ENCODE assay signal across 34 cellular contexts in the genomic region with DNA sequence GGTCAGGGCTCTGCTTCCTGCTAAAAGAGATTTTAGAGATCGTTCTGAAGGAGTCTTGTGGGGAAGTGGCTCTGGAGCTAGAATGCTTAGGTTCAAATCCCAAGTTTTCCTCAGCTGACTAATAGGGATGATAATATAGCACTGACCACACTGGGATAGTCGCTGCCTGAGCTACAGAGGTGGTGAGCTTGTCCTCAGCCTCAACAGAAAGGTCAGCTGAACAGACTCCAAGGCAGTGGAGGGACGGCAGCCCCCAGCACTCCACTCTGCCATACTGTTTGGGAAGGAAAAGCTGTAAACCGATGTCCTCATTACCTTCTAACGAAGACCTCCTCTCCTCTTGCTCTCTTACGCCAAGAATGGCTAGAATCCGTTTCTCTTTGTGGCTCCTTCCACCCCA.
"Had no signal": no experiment of that assay in that cellular context is flagged by ENCODE, and none has a peak within 500 bp of the region (broad histone marks: within the 10 kb centered on the region; RNA-seq: fewer than 3 reads in every experiment).

No MANE protein-coding gene starts in this region.

- H3K4me1 ChIP-seq: right lobe of liver had no signal

- H3K4me3 Mint-ChIP-seq: activated CD4-positive, alpha-beta T cell treated with anti-CD3 and anti-CD28 coated beads for 36 hours; activated CD8-positive, alpha-beta memory T cell treated with anti-CD3 and anti-CD28 coated beads, Interleukin-2, amount 10 ng/mL, durations not matched to agents 7 days and 5 days; activated CD8-positive, alpha-beta T cell treated with anti-CD3 and anti-CD28 coated beads, Interleukin-2, amount 10 ng/mL, durations not matched to agents 7 days and 5 days; nephron; stimulated activated naive B cell treated with anti-CD40 and anti-IgM and Interleukin-4, amounts not matched to agents 10 μg/mL and 1 μg/mL and 100 μg/mL, for 72 hours; T-helper 2 cell treated with Interferon-gamma antibody and Interleukin-4, amounts not matched to agents 5 μg/mL and 100 μg/mL, for 36 hours had no signal

- FAIRE-seq: colon, endometrium, islet of Langerhans had no signal

- DNase-seq: activated CD4-positive, alpha-beta T cell treated with anti-CD3 and anti-CD28 coated beads for 36 hours; activated CD4-positive, CD25-positive, alpha-beta regulatory T cell; activated CD8-positive, alpha-beta memory T cell treated with anti-CD3 and anti-CD28 coated beads, Interleukin-2, amount 10 ng/mL, durations not matched to agents 7 days and 5 days; activated CD8-positive, alpha-beta T cell treated with anti-CD3 and anti-CD28 coated beads, Interleukin-2, amount 10 ng/mL, durations not matched to agents 7 days and 5 days; activated naive CD4-positive, alpha-beta T cell; activated T-cell treated with anti-CD3 and anti-CD28 coated beads, Interleukin-2, amount 50 U/mL, for 48 hours; aorta; body of pancreas; effector CD8-positive, alpha-beta T cell; esophagus squamous epithelium; foreskin melanocyte; heart right ventricle; left lung; lower lobe of right lung; mesenchymal stem cell; mucosa of descending colon; ovary; right lobe of liver; stimulated activated CD4-positive, alpha-beta T cell treated with anti-CD3 and anti-CD28 coated beads, Interleukin-15, amount 100 ng/mL, for 24 hours; stimulated activated CD4-positive, alpha-beta T cell treated with anti-CD3 and anti-CD28 coated beads, Interleukin-2, amount 100 ng/mL, for 24 hours; stimulated activated naive B cell treated with anti-CD40 and anti-IgM and Interleukin-4, amounts not matched to agents 10 μg/mL and 1 μg/mL and 100 μg/mL, for 72 hours; stomach; thyroid gland; upper lobe of right lung had no signal

- H3K36me3 ChIP-seq: esophagus squamous epithelium, left lung, lower lobe of right lung, ovary, right lobe of liver, stomach, thyroid gland, upper lobe of right lung had no signal

- H3K27ac ChIP-seq: body of pancreas, epithelial cell of prostate, esophagus squamous epithelium, heart right ventricle, left lung, lower lobe of right lung, ovary, right lobe of liver, skin epidermis, stomach, thyroid gland, upper lobe of right lung had no signal

- H3K9me3 Mint-ChIP-seq: activated naive CD4-positive, alpha-beta T cell treated with anti-CD3 and anti-CD28 coated beads, Interleukin-2, amount 50 U/mL, for 72 hours; activated T-helper 2 cell treated with anti-CD3 and anti-CD28 coated beads, Interferon-gamma antibody, Interleukin-2, Interleukin-4, amounts not matched to agents 10 μg/mL and 5 μg/mL and 100 μg/mL, durations not matched to agents 14 hours and 24 hours and 36 hours; nephron; stimulated activated naive B cell treated with anti-CD40 and anti-IgM and Interleukin-4, amounts not matched to agents 10 μg/mL and 1 μg/mL and 100 μg/mL, for 72 hours; T-helper 2 cell treated with Interferon-gamma antibody and Interleukin-4, amounts not matched to agents 5 μg/mL and 100 μg/mL, for 36 hours had no signal

- H3K9me3 ChIP-seq: body of pancreas, esophagus squamous epithelium, heart right ventricle, left lung, lower lobe of right lung, mucosa of descending colon, ovary, right lobe of liver, stomach, thyroid gland, upper lobe of right lung had no signal

- H3K4me1 Mint-ChIP-seq: activated CD8-positive, alpha-beta memory T cell treated with anti-CD3 and anti-CD28 coated beads, Interleukin-2, amount 10 ng/mL, durations not matched to agents 7 days and 5 days had no signal

- H3K27me3 ChIP-seq: body of pancreas, esophagus squamous epithelium, heart right ventricle, left lung, ovary, right lobe of liver, stomach, thyroid gland, upper lobe of right lung had no signal

- H3K4me3 ChIP-seq: body of pancreas, esophagus squamous epithelium, heart right ventricle, left lung, lower lobe of right lung, mucosa of descending colon, ovary, right lobe of liver, skin epidermis, stomach, thyroid gland, upper lobe of right lung had no signal

- H3K27me3 Mint-ChIP-seq: activated CD4-positive, alpha-beta T cell treated with anti-CD3 and anti-CD28 coated beads for 36 hours; activated CD8-positive, alpha-beta memory T cell treated with anti-CD3 and anti-CD28 coated beads, Interleukin-2, amount 10 ng/mL, durations not matched to agents 7 days and 5 days; progenitor cell of endocrine pancreas; stimulated activated naive B cell treated with anti-CD40 and anti-IgM and Interleukin-4, amounts not matched to agents 10 μg/mL and 1 μg/mL and 100 μg/mL, for 72 hours had no signal

- H3K27ac Mint-ChIP-seq: activated CD4-positive, alpha-beta T cell treated with anti-CD3 and anti-CD28 coated beads for 36 hours; activated CD8-positive, alpha-beta memory T cell treated with anti-CD3 and anti-CD28 coated beads, Interleukin-2, amount 10 ng/mL, durations not matched to agents 7 days and 5 days; activated CD8-positive, alpha-beta T cell treated with anti-CD3 and anti-CD28 coated beads, Interleukin-2, amount 10 ng/mL, durations not matched to agents 7 days and 5 days; activated naive CD4-positive, alpha-beta T cell treated with anti-CD3 and anti-CD28 coated beads, Interleukin-2, amount 50 U/mL, for 72 hours; activated T-helper 2 cell treated with anti-CD3 and anti-CD28 coated beads, Interferon-gamma antibody, Interleukin-2, Interleukin-4, amounts not matched to agents 10 μg/mL and 5 μg/mL and 100 μg/mL, durations not matched to agents 14 hours and 24 hours and 36 hours; nephron; progenitor cell of endocrine pancreas; stimulated activated naive B cell treated with anti-CD40 and anti-IgM and Interleukin-4, amounts not matched to agents 10 μg/mL and 1 μg/mL and 100 μg/mL, for 72 hours; T-helper 2 cell treated with Interferon-gamma antibody and Interleukin-4, amounts not matched to agents 5 μg/mL and 100 μg/mL, for 36 hours had no signal
